11 cellular contexts compared by ENCODE assay signal in genomic region chr15:59244337-59244736, GRCh38. TPM values are rescaled to one million over a fixed set of nuclear protein-coding genes. Genes with fewer than 3 reads are reported as not detected.
DNase-seq lines count a peak whose midpoint lies in the region; ATAC-seq and TF ChIP-seq lines count a peak whose summit lies in the region.
"Had no signal": no experiment of that assay in that cellular context is flagged by ENCODE, and none has a peak within 500 bp of the region (broad histone marks: within the 10 kb centered on the region; RNA-seq: fewer than 3 reads in every experiment).

No MANE protein-coding gene starts in this region.

- DNase-seq in kidney epithelial cell (ENCODE audit: low read depth) (peak; percentile 72), NCI-H345 (lab: John Stamatoyannopoulos, UW) (no peak), RKO (ENCODE audit: low spot score) (no peak), Right ventricle myocardium inferior (ENCODE audit: missing footprints) (no peak), GDM1 (lab: John Stamatoyannopoulos, UW) (no peak)
- DNase-seq: Caco-2, transverse colon had no signal

- no peaks in the 10 kb centered on the region for H3K36me3 ChIP-seq in kidney epithelial cell (ENCODE audit: control insufficient read depth, insufficient read depth, low read length)

- intact Hi-C loops in Right ventricle myocardium inferior (cut with DNase I): no loop called here

- no peaks in the 10 kb centered on the region for H3K27me3 ChIP-seq in kidney epithelial cell (ENCODE audit: control insufficient read depth, insufficient read depth, low read length)
- H3K27me3 ChIP-seq: transverse colon had no signal

- ATAC-seq in GM18511 (IDR thresholded peaks at IDR 0.05; ENCODE audit: unreplicated experiment) (peak; percentile 91), GM21390 (IDR thresholded peaks at IDR 0.05; ENCODE audit: unreplicated experiment) (peak; percentile 89), HG03103 (IDR thresholded peaks at IDR 0.05; ENCODE audit: low read depth, unreplicated experiment) (peak; percentile 78), Right ventricle myocardium inferior (no peak)

- no peak overlapping the region for H3K4me3 ChIP-seq in kidney epithelial cell (ENCODE audit: low read depth, low read length)
- H3K4me3 ChIP-seq: transverse colon had no signal

- TF ChIP-seq CTCF in kidney epithelial cell (IDR thresholded peaks at IDR 0.05; ENCODE audit: insufficient read depth, low read length, poor library complexity, severe bottlenecking): no peak

RNA-seq across cellular contexts. Expression of gene LDHAL6B, which starts 37.7 kb away (rescaled TPM):
- not detected in 2 replicates for total RNA-seq in kidney epithelial cell
- total RNA-seq in Right ventricle myocardium inferior: not detected
- total RNA-seq: Caco-2, neural crest cell, transverse colon had no signal
